22 cellular contexts compared by ENCODE assay signal in genomic region chr2:26778507-26778906, GRCh38. TPM values are rescaled to one million over a fixed set of nuclear protein-coding genes. Genes with fewer than 3 reads are reported as not detected.
DNase-seq lines count a peak whose midpoint lies in the region; ATAC-seq and TF ChIP-seq lines count a peak whose summit lies in the region.
"Had no signal": no experiment of that assay in that cellular context is flagged by ENCODE, and none has a peak within 500 bp of the region (broad histone marks: within the 10 kb centered on the region; RNA-seq: fewer than 3 reads in every experiment).

No MANE protein-coding gene starts in this region.

- dilution Hi-C loops in IMR-90 (cut with HindIII; ENCODE audit: low sequenced_read_pairs, unreplicated experiment): no loop called here

- WGBS in IMR-90 (ENCODE audit: extremely low coverage in 2 of 2, insufficient read length in 1 of 2), 2 experiments: no CpG with 5 or more reads among the region's 3 CpGs

- CTCF ChIA-PET in IMR-90 (lab: Yijun Ruan, JAX): no interaction called here

- H3K14ac ChIP-seq in IMR-90 (replicated peaks; ENCODE audit: low read depth, low read length): no peak overlapping the region

- H3K4me3 ChIP-seq in IMR-90 (ENCODE audit: insufficient read depth, low read depth, low read length): no peak overlapping the region
- H3K4me3 ChIP-seq: GM23338, testis, uterus had no signal

- TF ChIP-seq RAD21 in IMR-90 (IDR thresholded peaks at IDR 0.05; ENCODE audit: low read length): no peak

- H3K4me2 ChIP-seq in IMR-90 (ENCODE audit: low read depth, low read length): no peak overlapping the region
- H3K4me2 ChIP-seq: GM23338 had no signal

- TF ChIP-seq POLR2A in IMR-90 (IDR thresholded peaks at IDR 0.05; ENCODE audit: low read depth, low read length): no peak

- in situ Hi-C loops in IMR-90 (cut with MboI; ENCODE audit: low sequenced_read_pairs): no loop called here

- no peaks in the 10 kb centered on the region for H3K27me3 ChIP-seq in IMR-90 (ENCODE audit: control insufficient read depth, insufficient read depth, low read length)
- H3K27me3 ChIP-seq: testis, uterus had no signal

- H3K9me1 ChIP-seq in IMR-90 (ENCODE audit: insufficient read depth, low read length): peaks cover 15% of the 10 kb centered on the region

- peaks cover 16 to 32% of the 10 kb centered on the region in 2 experiments; a peak in 3 of 4 replicates for H3K79me1 ChIP-seq in IMR-90 (ENCODE audit: low read depth in 1 of 2, low read length in 2 of 2)

- intact Hi-C loops in IMR-90 (cut with micrococcal nuclease): no loop called here

- peak; percentile 88 to 91 for ATAC-seq in activated T-cell treated with anti-CD3 and anti-CD28 coated beads, Interleukin-2, amount 50 U/mL, for 4 hours
- ATAC-seq in IMR-90 (ENCODE audit: low read depth) (no peak; the same call in 1 of the 2 replicates), HG03139 (IDR thresholded peaks at IDR 0.05; ENCODE audit: unreplicated experiment) (no peak)
- peak; percentile 15 for ATAC-seq in stimulated activated naive CD8-positive, alpha-beta T cell treated with anti-CD3 and anti-CD28 coated beads, Interleukin-15, Interleukin-2, amounts not matched to agents 100 U/mL and 50 U/mL, for 24 hours
- ATAC-seq: GM23338; stimulated activated naive B cell treated with anti-CD40 and anti-IgM and Interleukin-4, amounts not matched to agents 10 μg/mL and 1 μg/mL and 100 μg/mL, for 72 hours had no signal

- H3K18ac ChIP-seq in IMR-90 (ENCODE audit: low read depth, low read length): no peak overlapping the region

- H2BK15ac ChIP-seq in IMR-90 (ENCODE audit: low read depth, low read length): no peak overlapping the region

- H2BK20ac ChIP-seq in IMR-90 (ENCODE audit: low read depth, low read length): no peak overlapping the region

- H3K23ac ChIP-seq in IMR-90 (ENCODE audit: low read depth, low read length): no peak overlapping the region

- H3K36me3 Mint-ChIP-seq in activated T-cell treated with anti-CD3 and anti-CD28 coated beads, Interleukin-2, amount 50 U/mL, for 4 hours (ENCODE audit: insufficient read depth): peaks cover 16% of the 10 kb centered on the region

- peaks cover 61% of the 10 kb centered on the region for H3K36me3 ChIP-seq in IMR-90 (ENCODE audit: control insufficient read depth, insufficient read depth, low read length)
- H3K36me3 ChIP-seq: uterus had no signal

- H2AK9ac ChIP-seq in IMR-90 (replicated peaks; ENCODE audit: low read depth, low read length, poor library complexity): no peak overlapping the region

- H2AK5ac ChIP-seq in IMR-90 (ENCODE audit: low read depth, low read length): no peak overlapping the region

- no peak overlapping the region for H3K27ac ChIP-seq in IMR-90 (ENCODE audit: insufficient read depth, low read length)
- H3K27ac ChIP-seq: testis, uterus had no signal

- H3K9ac ChIP-seq in IMR-90 (ENCODE audit: low read depth, low read length): no peak overlapping the region

- TF ChIP-seq CTCF in IMR-90 (conservative IDR thresholded peaks at IDR 0.05; ENCODE audit: low read depth, low read length): no peak

- no peaks in the 10 kb centered on the region for H3K4me1 ChIP-seq in IMR-90 (ENCODE audit: control insufficient read depth, insufficient read depth, low read length)
- H3K4me1 ChIP-seq: testis, uterus had no signal

- POLR2A ChIA-PET in IMR-90 (lab: Charles Lee; ENCODE audit: unreplicated experiment): no interaction called here

- H3K4ac ChIP-seq in IMR-90 (ENCODE audit: low read depth, low read length): no peak overlapping the region

- H4K5ac ChIP-seq in IMR-90 (ENCODE audit: low read depth, low read length): no peak overlapping the region

- H3K9me3 Mint-ChIP-seq in activated T-cell treated with anti-CD3 and anti-CD28 coated beads, Interleukin-2, amount 50 U/mL, for 4 hours: no peaks in the 10 kb centered on the region
- H3K9me3 Mint-ChIP-seq: activated B cell treated with CpG ODN at 0.5 μM for 24 hours; GM23338; IgD-negative memory B cell; natural killer cell; stimulated activated naive B cell treated with anti-CD40 and anti-IgM and Interleukin-4, amounts not matched to agents 10 μg/mL and 1 μg/mL and 100 μg/mL, for 72 hours had no signal

- no peak overlapping the region for H4K8ac ChIP-seq in IMR-90 (ENCODE audit: low read depth in 2 of 2, low read length in 2 of 2)

- no TSS peak for BruUV-seq in IMR-90 (replicated peaks; lab: Mats Ljungman, UMichigan)

- no peak for DNase-seq in activated T-cell treated with anti-CD3 and anti-CD28 coated beads, Interleukin-2, amount 50 U/mL, for 4 hours
- DNase-seq in activated T-cell treated with anti-CD3 and anti-CD28 coated beads for 4 hours (no peak), IMR-90 (peak; percentile 29), amniotic epithelial cell (ENCODE audit: low read depth) (peak; percentile 45), mesenteric fat pad (ENCODE audit: low spot score) (no peak), T-helper 9 cell (no peak)
- DNase-seq in stimulated activated naive CD8-positive, alpha-beta T cell treated with anti-CD3 and anti-CD28 coated beads, Interleukin-15, Interleukin-2, amounts not matched to agents 100 U/mL and 50 U/mL, for 24 hours: no peak
- DNase-seq: activated B cell treated with CpG ODN at 0.5 μM for 24 hours; activated CD4-positive, alpha-beta T cell treated with anti-CD3 and anti-CD28 coated beads, Interleukin-2, amount 50 U/mL, for 48 hours; activated gamma-delta T cell treated with Interleukin-2 at 50 U/mL for 16 hours; EL; natural killer cell; NCI-H446; NCI-H774; occipital lobe; stimulated activated naive B cell treated with anti-CD40 and anti-IgM and Interleukin-4, amounts not matched to agents 10 μg/mL and 1 μg/mL and 100 μg/mL, for 72 hours; testis; uterus had no signal

- H3K27me3 Mint-ChIP-seq in activated T-cell treated with anti-CD3 and anti-CD28 coated beads, Interleukin-2, amount 50 U/mL, for 4 hours (ENCODE audit: low read depth): no peaks in the 10 kb centered on the region
- H3K27me3 Mint-ChIP-seq: activated B cell treated with CpG ODN at 0.5 μM for 24 hours; B cell; IgD-negative memory B cell; stimulated activated naive B cell treated with anti-CD40 and anti-IgM and Interleukin-4, amounts not matched to agents 10 μg/mL and 1 μg/mL and 100 μg/mL, for 72 hours had no signal

- H3K4me3 Mint-ChIP-seq in activated T-cell treated with anti-CD3 and anti-CD28 coated beads, Interleukin-2, amount 50 U/mL, for 4 hours: no peak overlapping the region
- H3K4me3 Mint-ChIP-seq: activated B cell treated with CpG ODN at 0.5 μM for 24 hours; B cell; GM23338; IgD-negative memory B cell; natural killer cell; stimulated activated naive B cell treated with anti-CD40 and anti-IgM and Interleukin-4, amounts not matched to agents 10 μg/mL and 1 μg/mL and 100 μg/mL, for 72 hours had no signal

- H3K9me3 ChIP-seq in IMR-90 (ENCODE audit: control insufficient read depth, insufficient read depth, low read length): no peaks in the 10 kb centered on the region
- H3K9me3 ChIP-seq: testis, uterus had no signal

- H4K20me1 ChIP-seq in IMR-90 (ENCODE audit: insufficient read depth, low read length): peaks cover 27% of the 10 kb centered on the region

- no peak overlapping the region for H2BK120ac ChIP-seq in IMR-90 (ENCODE audit: low read depth, low read length)

- peaks cover 4% of the 10 kb centered on the region for H3K4me1 Mint-ChIP-seq in activated T-cell treated with anti-CD3 and anti-CD28 coated beads, Interleukin-2, amount 50 U/mL, for 4 hours (ENCODE audit: low read depth)
- H3K4me1 Mint-ChIP-seq: activated B cell treated with CpG ODN at 0.5 μM for 24 hours; B cell; GM23338; stimulated activated naive B cell treated with anti-CD40 and anti-IgM and Interleukin-4, amounts not matched to agents 10 μg/mL and 1 μg/mL and 100 μg/mL, for 72 hours had no signal

- H4K91ac ChIP-seq in IMR-90 (ENCODE audit: insufficient read depth, low read depth, low read length): no peak overlapping the region

- H2AFZ ChIP-seq in IMR-90 (replicated peaks; ENCODE audit: low read length, poor library complexity): no peak overlapping the region
- H2AFZ ChIP-seq: GM23338 had no signal

- H2BK5ac ChIP-seq in IMR-90 (ENCODE audit: low read depth, low read length, poor library complexity, severe bottlenecking): no peak overlapping the region

- no peak overlapping the region for H3K56ac ChIP-seq in IMR-90 (ENCODE audit: extremely low read depth, insufficient read depth, low read length)

TF ChIP-seq in IMR-90, 13 proteins besides CTCF, POLR2A, EP300 and RAD21:
- TF ChIP-seq FOS (IDR thresholded peaks at IDR 0.05; ENCODE audit: low read depth, low read length): no peak
TF ChIP-seq in IMR-90: peak in this region for 0.

RNA-seq across cellular contexts. Expression of gene CENPA, which starts 7.3 kb away (rescaled TPM):
- 1 to 10 TPM in 1 of 3 donors, under 1 TPM in 2; 0.82 to 1.8 (median 0.82) TPM for total RNA-seq in activated T-cell treated with anti-CD3 and anti-CD28 coated beads, Interleukin-2, amount 50 U/mL, for 4 hours
- total RNA-seq in IMR-90 (2012; rRNA removed) (7.7 and 10.0 TPM in 2 replicates), mesenteric fat pad (0.32 TPM)
- polyA plus RNA-seq in IMR-90 (2012; rRNA removed): 11.9 and 14.9 TPM in 2 replicates
- polyA plus RNA-seq in IMR-90 (2012; cell fraction: cytosol; rRNA removed): 5.7 and 6.3 TPM in 2 replicates
- polyA plus RNA-seq in IMR-90 (2012; cell fraction: nucleus; rRNA removed; ENCODE audit: low replicate concordance): 4.0 and 4.9 TPM in 2 replicates
- total RNA-seq: B cell had no signal
- polyA plus RNA-seq: IgD-negative memory B cell had no signal

RNA-seq across cellular contexts. Expression of gene SLC35F6, which starts 14.4 kb away (rescaled TPM):
- 10 to 100 TPM in 2 of 3 donors, 1 to 10 TPM in 1; 9.2 to 12.5 (median 11.6) TPM for total RNA-seq in activated T-cell treated with anti-CD3 and anti-CD28 coated beads, Interleukin-2, amount 50 U/mL, for 4 hours
- total RNA-seq in IMR-90 (2012; rRNA removed): 25.6 and 30.6 TPM in 2 replicates
- polyA plus RNA-seq in IMR-90 (2012; rRNA removed): 19.1 and 19.4 TPM in 2 replicates
- polyA plus RNA-seq in IMR-90 (2012; cell fraction: cytosol; rRNA removed): 12.7 and 22.8 TPM in 2 replicates
- polyA plus RNA-seq in IMR-90 (2012; cell fraction: nucleus; rRNA removed; ENCODE audit: low replicate concordance): 8.7 and 14.4 TPM in 2 replicates
- total RNA-seq in mesenteric fat pad: 65.5 TPM

Comparison
In these comparisons a context has a peak if more than half of its experiments do, and no peak if none do; other contexts are left out.
1. ATAC-seq: peak in activated T-cell treated with anti-CD3 and anti-CD28 coated beads, Interleukin-2, amount 50 U/mL, for 4 hours (2 of 2) and stimulated activated naive CD8-positive, alpha-beta T cell treated with anti-CD3 and anti-CD28 coated beads, Interleukin-15, Interleukin-2, amounts not matched to agents 100 U/mL and 50 U/mL, for 24 hours (single experiment); none in IMR-90 (single experiment) and HG03139 (single experiment).
2. DNase-seq: peak in IMR-90 (single experiment) and amniotic epithelial cell (single experiment); none in activated T-cell treated with anti-CD3 and anti-CD28 coated beads, Interleukin-2, amount 50 U/mL, for 4 hours (single experiment), activated T-cell treated with anti-CD3 and anti-CD28 coated beads for 4 hours (single experiment), stimulated activated naive CD8-positive, alpha-beta T cell treated with anti-CD3 and anti-CD28 coated beads, Interleukin-15, Interleukin-2, amounts not matched to agents 100 U/mL and 50 U/mL, for 24 hours (single experiment), mesenteric fat pad (single experiment) and T-helper 9 cell (single experiment).